ENCODE assay signal across 27 cellular contexts in the genomic region with DNA sequence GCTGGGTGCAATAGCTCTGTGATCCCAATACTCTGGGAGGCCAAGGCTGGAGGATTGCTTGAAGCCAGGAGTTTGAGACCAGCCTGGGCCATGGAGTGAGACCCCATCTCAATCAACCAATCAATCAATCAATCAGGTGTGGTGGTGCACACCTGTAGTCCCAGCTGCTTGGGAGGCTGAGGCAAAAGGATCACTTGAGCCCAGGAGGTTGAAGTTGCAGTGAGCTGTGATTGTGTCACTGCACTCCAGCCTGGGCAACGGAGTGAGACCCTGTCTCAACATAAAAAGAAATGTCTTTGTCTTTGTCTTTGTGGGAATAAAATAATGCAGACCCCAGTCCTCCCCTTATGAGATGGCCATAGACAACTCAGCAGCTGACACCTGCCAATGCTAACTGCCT.
"Had no signal": no experiment of that assay in that cellular context is flagged by ENCODE, and none has a peak within 500 bp of the region (broad histone marks: within the 10 kb centered on the region; RNA-seq: fewer than 3 reads in every experiment).

No MANE protein-coding gene starts in this region.

- H3K27ac Mint-ChIP-seq: immature natural killer cell; mesothelial cell of epicardium; naive B cell; natural killer cell; stimulated activated effector memory CD8-positive, alpha-beta T cell treated with anti-CD3 and anti-CD28 coated beads, Interleukin-12 subunit alpha, Interleukin-12 subunit beta, amount 100 ng/mL, for 72 hours; stimulated activated naive CD8-positive, alpha-beta T cell treated with anti-CD3 and anti-CD28 coated beads, Interleukin-15, Interleukin-2, amounts not matched to agents 100 ng/mL and 50 ng/mL, for 24 hours had no signal

- H3K9me3 ChIP-seq: left lung, lower lobe of right lung, pancreas, prostate gland, sigmoid colon, spleen, suprapubic skin, thoracic aorta, tibial artery, upper lobe of right lung, uterus had no signal

- H3K27me3 ChIP-seq: left lung, pancreas, sigmoid colon, suprapubic skin, tibial artery, upper lobe of right lung, uterus had no signal

- H3K4me1 ChIP-seq: lower lobe of right lung, prostate gland, tibial artery, upper lobe of right lung, uterus had no signal

- H3K36me3 Mint-ChIP-seq: immature natural killer cell; mesothelial cell of epicardium; natural killer cell; stimulated activated effector memory CD8-positive, alpha-beta T cell treated with anti-CD3 and anti-CD28 coated beads, Interleukin-12 subunit alpha, Interleukin-12 subunit beta, amount 100 ng/mL, for 72 hours had no signal

- H3K4me3 Mint-ChIP-seq: immature natural killer cell; mesothelial cell of epicardium; natural killer cell; stimulated activated effector memory CD8-positive, alpha-beta T cell treated with anti-CD3 and anti-CD28 coated beads, Interleukin-12 subunit alpha, Interleukin-12 subunit beta, amount 100 ng/mL, for 72 hours; stimulated activated naive CD8-positive, alpha-beta T cell treated with anti-CD3 and anti-CD28 coated beads, Interleukin-15, Interleukin-2, amounts not matched to agents 100 ng/mL and 50 ng/mL, for 24 hours had no signal

- ATAC-seq: lower lobe of right lung; natural killer cell; stimulated activated effector memory CD8-positive, alpha-beta T cell treated with anti-CD3 and anti-CD28 coated beads, Interleukin-12 subunit alpha, Interleukin-12 subunit beta, amount 100 ng/mL, for 72 hours had no signal

- H3K36me3 ChIP-seq: left lung, lower lobe of right lung, pancreas, prostate gland, sigmoid colon, spleen, suprapubic skin, thoracic aorta, tibial artery, upper lobe of right lung, uterus had no signal

- FAIRE-seq: islet of Langerhans, kidney, pancreas, small intestine had no signal

- H3K9me3 Mint-ChIP-seq: mesothelial cell of epicardium; natural killer cell; stimulated activated effector memory CD8-positive, alpha-beta T cell treated with anti-CD3 and anti-CD28 coated beads, Interleukin-12 subunit alpha, Interleukin-12 subunit beta, amount 100 ng/mL, for 72 hours; stimulated activated naive CD8-positive, alpha-beta T cell treated with anti-CD3 and anti-CD28 coated beads, Interleukin-15, Interleukin-2, amounts not matched to agents 100 ng/mL and 50 ng/mL, for 24 hours had no signal

- H3K27ac ChIP-seq: left lung, lower lobe of right lung, pancreas, prostate gland, spleen, suprapubic skin, thoracic aorta, tibial artery, upper lobe of right lung had no signal

- H3K4me3 ChIP-seq: left lung, lower lobe of right lung, pancreas, prostate gland, sigmoid colon, spleen, suprapubic skin, thoracic aorta, tibial artery, upper lobe of right lung, uterus had no signal

- DNase-seq: immature natural killer cell; kidney; left colon; lower lobe of right lung; mesendoderm; naive B cell; natural killer cell; posterior cingulate gyrus; retina; spleen; stimulated activated CD4-positive, alpha-beta T cell treated with anti-CD3 and anti-CD28 coated beads, Interleukin-4, amount 100 ng/mL, for 24 hours; stimulated activated naive CD4-positive, alpha-beta T cell; tibial artery; trophoblast cell; upper lobe of right lung had no signal
